ENCODE assay signal across 20 cellular contexts in genomic region chr1:243293941-243294722, GRCh38. TPM values are rescaled to one million over a fixed set of nuclear protein-coding genes. Genes with fewer than 3 reads are reported as not detected.
DNase-seq lines count a peak whose midpoint lies in the region; ATAC-seq and TF ChIP-seq lines count a peak whose summit lies in the region.
"Had no signal": no experiment of that assay in that cellular context is flagged by ENCODE, and none has a peak within 500 bp of the region (broad histone marks: within the 10 kb centered on the region; RNA-seq: fewer than 3 reads in every experiment).

No MANE protein-coding gene starts in this region.

- H3K4me3 ChIP-seq in GM23248 (no peak overlapping the region), neural progenitor cell (no peak overlapping the region)
- H3K4me3 ChIP-seq: body of pancreas, esophagus squamous epithelium, lung, MG63, tibial nerve had no signal

- POLR2A ChIA-PET in RWPE1 (lab: Yijun Ruan, JAX; ENCODE audit: low non-redundant PET), result no interaction called here

- H3K27ac ChIP-seq in GM23248 (peak overlapping the region; percentile 57), RWPE1 (no peak overlapping the region), neural progenitor cell (no peak overlapping the region)
- H3K27ac ChIP-seq: body of pancreas, esophagus squamous epithelium, tibial nerve had no signal

- peaks cover 2% of the 10 kb centered on the region for H3K27me3 Mint-ChIP-seq in neural progenitor cell (ENCODE audit: insufficient read depth, low read depth)
- H3K27me3 Mint-ChIP-seq: naive B cell had no signal

- H3K27me3 ChIP-seq in GM23248 (replicated peaks; ENCODE audit: insufficient read depth) (no peaks in the 10 kb centered on the region), neural progenitor cell (no peaks in the 10 kb centered on the region)
- H3K27me3 ChIP-seq: body of pancreas, esophagus squamous epithelium, MG63, tibial nerve had no signal

- in situ Hi-C loops in GM23248 (cut with MboI), result no loop called here

- peaks cover 2% of the 10 kb centered on the region for H3K4me1 Mint-ChIP-seq in neural progenitor cell

- ATAC-seq in GM18517 (IDR thresholded peaks at IDR 0.05; ENCODE audit: unreplicated experiment), result no peak
- ATAC-seq: body of pancreas, sciatic nerve had no signal

- H3K36me3 ChIP-seq in GM23248 (ENCODE audit: low read depth) (peaks cover 18% of the 10 kb centered on the region; the same call in 1 of the 2 replicates), neural progenitor cell (no peaks in the 10 kb centered on the region)

- H3K4me1 ChIP-seq in GM23248 (ENCODE audit: insufficient read depth) (peaks cover 27% of the 10 kb centered on the region), neural progenitor cell (peaks cover 15% of the 10 kb centered on the region)
- H3K4me1 ChIP-seq: body of pancreas, tibial nerve had no signal

- no peak overlapping the region for H3K4me3 Mint-ChIP-seq in neural progenitor cell
- H3K4me3 Mint-ChIP-seq: T-helper 1 cell treated with Interleukin-12 subunit alpha and Interleukin-12 subunit beta and Interleukin-4 antibody, amounts not matched to agents 30 μg/mL and 1 μg/mL, for 36 hours had no signal

- H4K20me1 ChIP-seq in GM23248 (ENCODE audit: insufficient read depth) (no peaks in the 10 kb centered on the region), neural progenitor cell (ENCODE audit: low read depth) (no peaks in the 10 kb centered on the region)

- H3K36me3 Mint-ChIP-seq in neural progenitor cell, result peaks cover 37% of the 10 kb centered on the region

- H3K4me2 ChIP-seq in GM23248 (ENCODE audit: unreplicated experiment) (peak overlapping the region; percentile 43), neural progenitor cell (no peak overlapping the region)

- H3K79me2 ChIP-seq in GM23248 (ENCODE audit: insufficient read depth) (peaks cover 60% of the 10 kb centered on the region), neural progenitor cell (ENCODE audit: low read depth) (no peaks in the 10 kb centered on the region)

- H3K27ac Mint-ChIP-seq in neural progenitor cell, result no peak overlapping the region
- H3K27ac Mint-ChIP-seq: T-helper 1 cell treated with Interleukin-12 subunit alpha and Interleukin-12 subunit beta and Interleukin-4 antibody, amounts not matched to agents 30 μg/mL and 1 μg/mL, for 36 hours had no signal

- H3F3A ChIP-seq in GM23248 (ENCODE audit: insufficient read depth) (peaks cover 35% of the 10 kb centered on the region), neural progenitor cell (ENCODE audit: low read depth) (no peaks in the 10 kb centered on the region)

- TF ChIP-seq CTCF in RWPE1 (conservative IDR thresholded peaks at IDR 0.05; ENCODE audit: low read depth) (no peak), neural progenitor cell (IDR thresholded peaks at IDR 0.05) (no peak)

- H2AFZ ChIP-seq in GM23248 (no peak overlapping the region), neural progenitor cell (replicated peaks) (no peak overlapping the region)

- H3K9ac ChIP-seq in GM23248, result no peak overlapping the region
- H3K9ac ChIP-seq in neural progenitor cell, result no peak overlapping the region

- no peaks in the 10 kb centered on the region; the same call in 1 of the 2 replicates for H3K9me2 ChIP-seq in GM23248 (ENCODE audit: insufficient read depth)

- CTCF ChIA-PET in RWPE1 (lab: Yijun Ruan, JAX), result interaction anchor here (0.6 kb wide), 1 partner anchor 21 kb away, joined by 4 read pairs; no protein-coding TSS in a partner anchor

- DNase-seq in GM23248 (no peak), RWPE1 (ENCODE audit: low spot score) (peak; percentile 2), dermis blood vessel endothelial cell (peak; percentile 62), neural progenitor cell (ENCODE audit: low spot score) (peak; percentile 3), SKM-1 treated with dmso at 0.1 percent for 144 hours (lab: John Stamatoyannopoulos, UW; ENCODE audit: unreplicated experiment) (no peak), GOT3 (lab: John Stamatoyannopoulos, UW) (no peak)
- DNase-seq: activated gamma-delta T cell treated with Interleukin-2 at 50 U/mL for 16 hours; body of pancreas; esophagus squamous epithelium; MG63; naive B cell; NCI-H1694 treated with DMSO at 0.1 percent for 48 hours; NCI-H774; SIG-M5; stimulated activated naive CD4-positive, alpha-beta T cell treated with Interleukin-2 at 50 U/mL for 16 hours had no signal

- WGBS in GM23248 (ENCODE audit: low coverage in 1 of 2, low lambda C conversion rate in 2 of 2, missing lambda C conversion rate in 2 of 2), 2 experiments, result 77 to 96% methylated on average over 3 to 4 of the region's 4 CpGs

- H3K9me3 ChIP-seq in GM23248 (ENCODE audit: low read depth) (no peaks in the 10 kb centered on the region), neural progenitor cell (ENCODE audit: low read depth) (peaks cover 4% of the 10 kb centered on the region)
- H3K9me3 ChIP-seq: body of pancreas, esophagus squamous epithelium had no signal

- peaks cover 24% of the 10 kb centered on the region for H3K9me3 Mint-ChIP-seq in neural progenitor cell

RNA-seq across cellular contexts. Expression of gene SDCCAG8, which starts 38.3 kb away (rescaled TPM):
- 29.4 and 69.4 TPM in 2 replicates for total RNA-seq in GM23248 (2014; rRNA removed; shearing (Covaris generic))
- polyA plus RNA-seq in GM23248 (2016; fragmentation: Nextera tagmentation; extraction: Ambion mirVana), result 41.9 and 45.3 TPM in 2 replicates
- total RNA-seq in dermis blood vessel endothelial cell (38.2 and 48.2 TPM in 2 replicates), neural progenitor cell (ENCODE audit: low replicate concordance) (19.6 and 30.3 TPM in 2 replicates)

RNA-seq across cellular contexts. Expression of gene CEP170, which starts 39.1 kb away (rescaled TPM):
- 81.0 and 89.8 TPM in 2 replicates for total RNA-seq in GM23248 (2014; rRNA removed; shearing (Covaris generic))
- polyA plus RNA-seq in GM23248 (2016; fragmentation: Nextera tagmentation; extraction: Ambion mirVana), result 55.4 and 56.7 TPM in 2 replicates
- total RNA-seq in dermis blood vessel endothelial cell (87.3 and 143 TPM in 2 replicates), neural progenitor cell (ENCODE audit: low replicate concordance) (103 and 126 TPM in 2 replicates)

Comparison
In these comparisons a context has a peak if more than half of its experiments do, and no peak if none do; other contexts are left out.
1. DNase-seq: peak in RWPE1 (single experiment), dermis blood vessel endothelial cell (single experiment) and neural progenitor cell (single experiment); none in GM23248 (single experiment), SKM-1 treated with dmso at 0.1 percent for 144 hours (single experiment) and GOT3 (single experiment).